1 cellular context compared by ENCODE assay signal in the genomic region with DNA sequence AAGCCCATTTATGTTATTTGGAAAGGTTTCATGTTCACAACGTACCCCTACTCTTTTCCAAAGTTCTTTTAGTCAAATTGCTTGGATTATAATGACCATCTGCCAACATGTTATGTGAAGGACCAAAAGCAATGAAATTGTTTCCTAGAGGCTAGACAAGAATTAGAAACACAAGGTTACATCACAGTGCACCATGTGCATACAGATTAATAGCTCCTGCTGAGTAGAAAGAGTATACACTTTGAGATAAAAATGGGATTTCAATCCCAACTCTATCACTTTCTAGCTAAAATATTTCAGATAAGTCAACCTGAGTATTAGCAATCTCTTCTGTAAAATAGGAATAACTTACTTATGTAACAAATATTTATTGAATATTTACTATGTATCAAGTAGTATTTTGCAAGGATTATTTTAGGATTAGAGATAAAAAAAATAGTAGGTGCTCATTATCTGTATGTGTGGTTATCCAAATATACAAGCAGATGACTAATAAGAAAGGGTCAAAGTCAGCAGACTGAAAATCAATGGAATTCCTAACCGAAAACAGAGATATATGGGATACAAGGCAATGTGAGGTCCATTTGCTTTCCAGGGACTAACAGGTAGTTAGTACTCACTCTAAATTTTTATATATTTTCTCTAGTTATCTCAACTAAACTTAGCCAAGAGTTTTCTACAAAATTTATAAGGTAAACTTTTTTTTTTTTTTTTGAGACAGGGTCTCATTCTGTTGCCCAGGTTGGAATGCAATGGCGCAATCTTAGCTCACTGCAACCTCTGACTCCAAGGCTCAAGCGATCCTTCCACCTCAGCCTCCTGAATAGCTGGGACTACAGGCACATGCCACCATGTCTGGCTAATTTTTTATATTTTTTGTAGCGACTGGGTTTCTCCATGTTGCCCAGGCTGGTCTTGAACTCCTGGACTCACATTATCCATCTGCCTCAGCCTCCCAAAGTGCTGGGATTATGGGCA.
A peak's percentile ranks its signal among the peaks of the same experiment; 100 is the strongest.
TF ChIP-seq lines count a peak whose summit lies in the region.

No MANE protein-coding gene starts in this region.

TF ChIP-seq in HepG2, 621 proteins besides CTCF, POLR2A, EP300 and RAD21 (continued from another document and continues in another):
- TF ChIP-seq, protein P1, sequence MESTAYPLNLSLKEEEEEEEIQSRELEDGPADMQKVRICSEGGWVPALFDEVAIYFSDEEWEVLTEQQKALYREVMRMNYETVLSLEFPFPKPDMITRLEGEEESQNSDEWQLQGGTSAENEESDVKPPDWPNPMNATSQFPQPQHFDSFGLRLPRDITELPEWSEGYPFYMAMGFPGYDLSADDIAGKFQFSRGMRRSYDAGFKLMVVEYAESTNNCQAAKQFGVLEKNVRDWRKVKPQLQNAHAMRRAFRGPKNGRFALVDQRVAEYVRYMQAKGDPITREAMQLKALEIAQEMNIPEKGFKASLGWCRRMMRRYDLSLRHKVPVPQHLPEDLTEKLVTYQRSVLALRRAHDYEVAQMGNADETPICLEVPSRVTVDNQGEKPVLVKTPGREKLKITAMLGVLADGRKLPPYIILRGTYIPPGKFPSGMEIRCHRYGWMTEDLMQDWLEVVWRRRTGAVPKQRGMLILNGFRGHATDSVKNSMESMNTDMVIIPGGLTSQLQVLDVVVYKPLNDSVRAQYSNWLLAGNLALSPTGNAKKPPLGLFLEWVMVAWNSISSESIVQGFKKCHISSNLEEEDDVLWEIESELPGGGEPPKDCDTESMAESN (CRISPR knock-in tag; conservative IDR thresholded peaks at IDR 0.05) = no peak
- TF ChIP-seq RBM22 (optimal IDR thresholded peaks at IDR 0.05; ENCODE audit: low read length) = no peak
- no peak for TF ChIP-seq ZFX (CRISPR knock-in tag; IDR thresholded peaks at IDR 0.05; ENCODE audit: low read depth)
- TF ChIP-seq ZFP37 (CRISPR knock-in tag; IDR thresholded peaks at IDR 0.05; ENCODE audit: borderline replicate concordance) = no peak
- TF ChIP-seq, protein P2, sequence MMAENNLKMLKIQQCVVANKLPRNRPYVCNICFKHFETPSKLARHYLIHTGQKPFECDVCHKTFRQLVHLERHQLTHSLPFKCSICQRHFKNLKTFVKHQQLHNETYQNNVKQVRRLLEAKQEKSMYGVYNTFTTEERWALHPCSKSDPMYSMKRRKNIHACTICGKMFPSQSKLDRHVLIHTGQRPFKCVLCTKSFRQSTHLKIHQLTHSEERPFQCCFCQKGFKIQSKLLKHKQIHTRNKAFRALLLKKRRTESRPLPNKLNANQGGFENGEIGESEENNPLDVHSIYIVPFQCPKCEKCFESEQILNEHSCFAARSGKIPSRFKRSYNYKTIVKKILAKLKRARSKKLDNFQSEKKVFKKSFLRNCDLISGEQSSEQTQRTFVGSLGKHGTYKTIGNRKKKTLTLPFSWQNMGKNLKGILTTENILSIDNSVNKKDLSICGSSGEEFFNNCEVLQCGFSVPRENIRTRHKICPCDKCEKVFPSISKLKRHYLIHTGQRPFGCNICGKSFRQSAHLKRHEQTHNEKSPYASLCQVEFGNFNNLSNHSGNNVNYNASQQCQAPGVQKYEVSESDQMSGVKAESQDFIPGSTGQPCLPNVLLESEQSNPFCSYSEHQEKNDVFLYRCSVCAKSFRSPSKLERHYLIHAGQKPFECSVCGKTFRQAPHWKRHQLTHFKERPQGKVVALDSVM (CRISPR knock-in tag; IDR thresholded peaks at IDR 0.05) = peak; percentile 87
- TF ChIP-seq AHDC1 (CRISPR knock-in tag; IDR thresholded peaks at IDR 0.05; ENCODE audit: borderline replicate concordance) = peak; percentile 56; the same call in 1 of the 2 replicates
- TF ChIP-seq REXO4 (CRISPR knock-in tag; IDR thresholded peaks at IDR 0.05; ENCODE audit: borderline replicate concordance) = no peak
- no peak for TF ChIP-seq ZNF510 (CRISPR knock-in tag; IDR thresholded peaks at IDR 0.05; ENCODE audit: low read depth)
- TF ChIP-seq ZNF678 (CRISPR knock-in tag; IDR thresholded peaks at IDR 0.05) = no peak
- TF ChIP-seq, protein P3, sequence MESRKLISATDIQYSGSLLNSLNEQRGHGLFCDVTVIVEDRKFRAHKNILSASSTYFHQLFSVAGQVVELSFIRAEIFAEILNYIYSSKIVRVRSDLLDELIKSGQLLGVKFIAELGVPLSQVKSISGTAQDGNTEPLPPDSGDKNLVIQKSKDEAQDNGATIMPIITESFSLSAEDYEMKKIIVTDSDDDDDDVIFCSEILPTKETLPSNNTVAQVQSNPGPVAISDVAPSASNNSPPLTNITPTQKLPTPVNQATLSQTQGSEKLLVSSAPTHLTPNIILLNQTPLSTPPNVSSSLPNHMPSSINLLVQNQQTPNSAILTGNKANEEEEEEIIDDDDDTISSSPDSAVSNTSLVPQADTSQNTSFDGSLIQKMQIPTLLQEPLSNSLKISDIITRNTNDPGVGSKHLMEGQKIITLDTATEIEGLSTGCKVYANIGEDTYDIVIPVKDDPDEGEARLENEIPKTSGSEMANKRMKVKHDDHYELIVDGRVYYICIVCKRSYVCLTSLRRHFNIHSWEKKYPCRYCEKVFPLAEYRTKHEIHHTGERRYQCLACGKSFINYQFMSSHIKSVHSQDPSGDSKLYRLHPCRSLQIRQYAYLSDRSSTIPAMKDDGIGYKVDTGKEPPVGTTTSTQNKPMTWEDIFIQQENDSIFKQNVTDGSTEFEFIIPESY (CRISPR knock-in tag; IDR thresholded peaks at IDR 0.05) = 0 out of 2 replicates have a peak, but pooled peaks have one; percentile 9
- no peak for TF ChIP-seq NCOA1 (CRISPR knock-in tag; IDR thresholded peaks at IDR 0.05)
- no peak for TF ChIP-seq ELF1 (CRISPR knock-in tag; IDR thresholded peaks at IDR 0.05)
- TF ChIP-seq ZNF577 (CRISPR knock-in tag; IDR thresholded peaks at IDR 0.05; ENCODE audit: borderline replicate concordance, low read depth) = no peak
- TF ChIP-seq KDM5A (IDR thresholded peaks at IDR 0.05; ENCODE audit: borderline replicate concordance, low read length) = no peak
- TF ChIP-seq ZBTB34 (CRISPR knock-in tag; IDR thresholded peaks at IDR 0.05) = no peak
- no peak for TF ChIP-seq ZNF274 (CRISPR knock-in tag; IDR thresholded peaks at IDR 0.05)
- TF ChIP-seq, protein P4, sequence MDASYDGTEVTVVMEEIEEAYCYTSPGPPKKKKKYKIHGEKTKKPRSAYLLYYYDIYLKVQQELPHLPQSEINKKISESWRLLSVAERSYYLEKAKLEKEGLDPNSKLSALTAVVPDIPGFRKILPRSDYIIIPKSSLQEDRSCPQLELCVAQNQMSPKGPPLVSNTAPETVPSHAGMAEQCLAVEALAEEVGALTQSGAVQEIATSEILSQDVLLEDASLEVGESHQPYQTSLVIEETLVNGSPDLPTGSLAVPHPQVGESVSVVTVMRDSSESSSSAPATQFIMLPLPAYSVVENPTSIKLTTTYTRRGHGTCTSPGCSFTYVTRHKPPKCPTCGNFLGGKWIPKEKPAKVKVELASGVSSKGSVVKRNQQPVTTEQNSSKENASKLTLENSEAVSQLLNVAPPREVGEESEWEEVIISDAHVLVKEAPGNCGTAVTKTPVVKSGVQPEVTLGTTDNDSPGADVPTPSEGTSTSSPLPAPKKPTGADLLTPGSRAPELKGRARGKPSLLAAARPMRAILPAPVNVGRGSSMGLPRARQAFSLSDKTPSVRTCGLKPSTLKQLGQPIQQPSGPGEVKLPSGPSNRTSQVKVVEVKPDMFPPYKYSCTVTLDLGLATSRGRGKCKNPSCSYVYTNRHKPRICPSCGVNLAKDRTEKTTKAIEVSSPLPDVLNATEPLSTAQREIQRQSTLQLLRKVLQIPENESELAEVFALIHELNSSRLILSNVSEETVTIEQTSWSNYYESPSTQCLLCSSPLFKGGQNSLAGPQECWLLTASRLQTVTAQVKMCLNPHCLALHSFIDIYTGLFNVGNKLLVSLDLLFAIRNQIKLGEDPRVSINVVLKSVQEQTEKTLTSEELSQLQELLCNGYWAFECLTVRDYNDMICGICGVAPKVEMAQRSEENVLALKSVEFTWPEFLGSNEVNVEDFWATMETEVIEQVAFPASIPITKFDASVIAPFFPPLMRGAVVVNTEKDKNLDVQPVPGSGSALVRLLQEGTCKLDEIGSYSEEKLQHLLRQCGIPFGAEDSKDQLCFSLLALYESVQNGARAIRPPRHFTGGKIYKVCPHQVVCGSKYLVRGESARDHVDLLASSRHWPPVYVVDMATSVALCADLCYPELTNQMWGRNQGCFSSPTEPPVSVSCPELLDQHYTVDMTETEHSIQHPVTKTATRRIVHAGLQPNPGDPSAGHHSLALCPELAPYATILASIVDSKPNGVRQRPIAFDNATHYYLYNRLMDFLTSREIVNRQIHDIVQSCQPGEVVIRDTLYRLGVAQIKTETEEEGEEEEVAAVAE (CRISPR knock-in tag; IDR thresholded peaks at IDR 0.05; ENCODE audit: borderline replicate concordance) = no peak
- TF ChIP-seq ZNF530 (CRISPR knock-in tag; IDR thresholded peaks at IDR 0.05; ENCODE audit: low read depth) = no peak
- TF ChIP-seq HOXA3 (CRISPR knock-in tag; IDR thresholded peaks at IDR 0.05) = no peak
- TF ChIP-seq MAFF (IDR thresholded peaks at IDR 0.05; ENCODE audit: low read depth, low read length) = no peak
- no peak for TF ChIP-seq ZNF343 (CRISPR knock-in tag; IDR thresholded peaks at IDR 0.05)
- no peak for TF ChIP-seq HNRNPH1 (optimal IDR thresholded peaks at IDR 0.05; ENCODE audit: low read depth, low read length)
- TF ChIP-seq TEAD3 (CRISPR knock-in tag; optimal IDR thresholded peaks at IDR 0.05; ENCODE audit: borderline replicate concordance) = peak; percentile 38
- TF ChIP-seq, protein P5, sequence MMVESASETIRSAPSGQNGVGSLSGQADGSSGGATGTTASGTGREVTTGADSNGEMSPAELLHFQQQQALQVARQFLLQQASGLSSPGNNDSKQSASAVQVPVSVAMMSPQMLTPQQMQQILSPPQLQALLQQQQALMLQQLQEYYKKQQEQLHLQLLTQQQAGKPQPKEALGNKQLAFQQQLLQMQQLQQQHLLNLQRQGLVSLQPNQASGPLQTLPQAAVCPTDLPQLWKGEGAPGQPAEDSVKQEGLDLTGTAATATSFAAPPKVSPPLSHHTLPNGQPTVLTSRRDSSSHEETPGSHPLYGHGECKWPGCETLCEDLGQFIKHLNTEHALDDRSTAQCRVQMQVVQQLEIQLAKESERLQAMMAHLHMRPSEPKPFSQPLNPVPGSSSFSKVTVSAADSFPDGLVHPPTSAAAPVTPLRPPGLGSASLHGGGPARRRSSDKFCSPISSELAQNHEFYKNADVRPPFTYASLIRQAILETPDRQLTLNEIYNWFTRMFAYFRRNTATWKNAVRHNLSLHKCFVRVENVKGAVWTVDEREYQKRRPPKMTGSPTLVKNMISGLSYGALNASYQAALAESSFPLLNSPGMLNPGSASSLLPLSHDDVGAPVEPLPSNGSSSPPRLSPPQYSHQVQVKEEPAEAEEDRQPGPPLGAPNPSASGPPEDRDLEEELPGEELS (CRISPR knock-in tag; IDR thresholded peaks at IDR 0.05) = 0 out of 2 replicates have a peak, but pooled peaks have one; percentile 6
- no peak for TF ChIP-seq ZNF670 (CRISPR knock-in tag; IDR thresholded peaks at IDR 0.05; ENCODE audit: borderline replicate concordance)
- TF ChIP-seq ZNF354B (CRISPR knock-in tag; IDR thresholded peaks at IDR 0.05) = no peak
- TF ChIP-seq ZMYM2 (CRISPR knock-in tag; IDR thresholded peaks at IDR 0.05) = no peak; the same call in 1 of the 2 replicates
- TF ChIP-seq, protein P6, sequence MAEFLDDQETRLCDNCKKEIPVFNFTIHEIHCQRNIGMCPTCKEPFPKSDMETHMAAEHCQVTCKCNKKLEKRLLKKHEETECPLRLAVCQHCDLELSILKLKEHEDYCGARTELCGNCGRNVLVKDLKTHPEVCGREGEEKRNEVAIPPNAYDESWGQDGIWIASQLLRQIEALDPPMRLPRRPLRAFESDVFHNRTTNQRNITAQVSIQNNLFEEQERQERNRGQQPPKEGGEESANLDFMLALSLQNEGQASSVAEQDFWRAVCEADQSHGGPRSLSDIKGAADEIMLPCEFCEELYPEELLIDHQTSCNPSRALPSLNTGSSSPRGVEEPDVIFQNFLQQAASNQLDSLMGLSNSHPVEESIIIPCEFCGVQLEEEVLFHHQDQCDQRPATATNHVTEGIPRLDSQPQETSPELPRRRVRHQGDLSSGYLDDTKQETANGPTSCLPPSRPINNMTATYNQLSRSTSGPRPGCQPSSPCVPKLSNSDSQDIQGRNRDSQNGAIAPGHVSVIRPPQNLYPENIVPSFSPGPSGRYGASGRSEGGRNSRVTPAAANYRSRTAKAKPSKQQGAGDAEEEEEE (CRISPR knock-in tag; IDR thresholded peaks at IDR 0.05; ENCODE audit: borderline replicate concordance) = no peak
